ENCODE assay signal across 19 cellular contexts in the genomic region with DNA sequence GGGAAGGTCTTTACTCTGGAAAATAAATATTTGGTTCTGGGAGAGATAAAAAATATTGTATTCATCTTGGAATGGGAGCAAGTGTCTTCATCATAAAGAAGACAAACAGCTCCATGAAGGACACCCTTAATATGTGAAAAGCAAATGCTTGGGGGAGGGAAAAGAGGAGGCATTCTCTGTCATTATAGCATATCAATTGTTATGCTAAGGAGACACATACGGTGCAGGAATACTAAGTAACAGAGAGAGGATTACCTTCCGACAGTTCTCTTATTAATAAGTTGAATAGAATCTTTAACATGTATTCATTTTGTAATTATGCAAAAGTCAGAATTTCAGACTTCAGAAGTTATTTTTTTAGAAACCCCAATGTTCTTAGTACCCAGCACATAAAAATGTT.
A peak's percentile ranks its signal among the peaks of the same experiment; 100 is the strongest.
DNase-seq lines count a peak whose midpoint lies in the region; ATAC-seq, FAIRE-seq and TF ChIP-seq lines count a peak whose summit lies in the region.
"Had no signal": no experiment of that assay in that cellular context is flagged by ENCODE, and none has a peak within 500 bp of the region (broad histone marks: within the 10 kb centered on the region; RNA-seq: fewer than 3 reads in every experiment).

No MANE protein-coding gene starts in this region.

- TF ChIP-seq CTCF in HCT116 (IDR thresholded peaks at IDR 0.05 in 2 of 3, conservative IDR thresholded peaks at IDR 0.05 in 1 of 3; ENCODE audit: borderline replicate concordance in 1 of 3, insufficient read depth in 1 of 3, low read depth in 2 of 3, low read length in 2 of 3) (no peak), H1 (IDR thresholded peaks at IDR 0.05; ENCODE audit: control extremely low read depth in 1 of 3, insufficient read depth in 1 of 3, low read depth in 1 of 3, low read length in 3 of 3) (no peak), ovary (IDR thresholded peaks at IDR 0.05) (no peak)

- H3K4me1 ChIP-seq in HCT116 (ENCODE audit: control insufficient read depth in 1 of 2, insufficient read depth in 2 of 2, low read length in 2 of 2) = peaks cover 41 to 70% of the 10 kb centered on the region in 2 experiments
- H3K4me1 ChIP-seq in H1 (replicated peaks in 1 of 4; ENCODE audit: control insufficient read depth in 3 of 4, insufficient read depth in 4 of 4, low read length in 3 of 4) = peaks cover 2 to 9% (median 6%) of the 10 kb centered on the region in 4 experiments; a peak in 6 of 7 replicates
- H3K4me1 ChIP-seq in ovary (ENCODE audit: insufficient read depth) = no peaks in the 10 kb centered on the region
- H3K4me1 ChIP-seq: Caco-2 had no signal

- no peaks in the 10 kb centered on the region for H3K9me2 ChIP-seq in HCT116 (ENCODE audit: insufficient read depth)

- H3K36me3 ChIP-seq in HCT116 (ENCODE audit: control insufficient read depth in 1 of 2, insufficient read depth in 2 of 2, low read length in 2 of 2) (peaks cover 0 to 11% of the 10 kb centered on the region in 2 experiments; a peak in 1 of 4 replicates), H1 (ENCODE audit: control insufficient read depth in 2 of 4, insufficient read depth in 4 of 4, low read length in 3 of 4) (no peaks in the 10 kb centered on the region), ovary (no peaks in the 10 kb centered on the region)

- H2BK12ac ChIP-seq in H1 (ENCODE audit: low read depth, low read length) = no peak overlapping the region

- intact Hi-C loops in HCT116 (cut with micrococcal nuclease) = no loop called here
- intact Hi-C loops in ovary (cut with DNase I) = no loop called here

- RAD21 ChIA-PET in HCT116 (lab: Charles Lee; ENCODE audit: low non-redundant PET in 1 of 2, low total read pairs in 2 of 2, uncharacterized antibody in 2 of 2, unreplicated experiment in 2 of 2) = no interaction called here

- BruUV-seq in HCT116 (replicated peaks; lab: Mats Ljungman, UMichigan) = no TSS peak

- peak overlapping the region in 4 of 6 donors; percentile 11 to 61 (median 22) for H3K27ac Mint-ChIP-seq in immature natural killer cell
- no peak overlapping the region for H3K27ac Mint-ChIP-seq in stimulated activated effector memory CD8-positive, alpha-beta T cell treated with anti-CD3 and anti-CD28 coated beads, Interleukin-12 subunit alpha, Interleukin-12 subunit beta, amount 100 ng/mL, for 72 hours
- H3K27ac Mint-ChIP-seq: CD4-positive, alpha-beta T cell had no signal

- H3K79me2 ChIP-seq in HCT116 (ENCODE audit: insufficient read depth, low read length) = peaks cover 72% of the 10 kb centered on the region
- H3K79me2 ChIP-seq in H1 (ENCODE audit: control insufficient read depth in 1 of 2, insufficient read depth in 2 of 2, low read length in 2 of 2) = no peaks in the 10 kb centered on the region

- no peak overlapping the region for H3K23ac ChIP-seq in H1 (ENCODE audit: insufficient read length)

- TF ChIP-seq RAD21 in HCT116 (IDR thresholded peaks at IDR 0.05; ENCODE audit: low read depth) (no peak), H1 (IDR thresholded peaks at IDR 0.05 in 1 of 2, conservative IDR thresholded peaks at IDR 0.05 in 1 of 2; ENCODE audit: low read depth in 2 of 2, low read length in 2 of 2) (no peak)

- no peak overlapping the region for H2BK20ac ChIP-seq in H1 (ENCODE audit: low read length)

- no peak overlapping the region for H3K4ac ChIP-seq in H1 (replicated peaks; ENCODE audit: insufficient read length, low read depth, low read length)

- no peak overlapping the region for H4K8ac ChIP-seq in H1 (ENCODE audit: extremely low read depth, insufficient read depth, low read length)

- TF ChIP-seq POLR2A in HCT116 (IDR thresholded peaks at IDR 0.05; ENCODE audit: borderline replicate concordance, extremely low read depth, insufficient read depth, insufficient read length) = no peak
- TF ChIP-seq POLR2A in H1 (IDR thresholded peaks at IDR 0.05; ENCODE audit: control extremely low read depth in 1 of 2, low read depth in 2 of 2, low read length in 2 of 2) = no peak
- no peak for TF ChIP-seq POLR2A in ovary (IDR thresholded peaks at IDR 0.05)

- peaks cover 44% of the 10 kb centered on the region in 2 donors for H3K4me1 Mint-ChIP-seq in immature natural killer cell
- peaks cover 8% of the 10 kb centered on the region for H3K4me1 Mint-ChIP-seq in stimulated activated effector memory CD8-positive, alpha-beta T cell treated with anti-CD3 and anti-CD28 coated beads, Interleukin-12 subunit alpha, Interleukin-12 subunit beta, amount 100 ng/mL, for 72 hours

- H3K4me3 Mint-ChIP-seq in immature natural killer cell = peak overlapping the region in 3 of 5 donors; percentile 16 to 65 (median 54)
- no peak overlapping the region for H3K4me3 Mint-ChIP-seq in stimulated activated effector memory CD8-positive, alpha-beta T cell treated with anti-CD3 and anti-CD28 coated beads, Interleukin-12 subunit alpha, Interleukin-12 subunit beta, amount 100 ng/mL, for 72 hours
- H3K4me3 Mint-ChIP-seq: CD4-positive, alpha-beta T cell had no signal

- H3K27ac ChIP-seq in HCT116 (ENCODE audit: low read depth, low read length) (no peak overlapping the region; the same call in 1 of the 2 replicates), H1 (ENCODE audit: low read depth, low read length) (no peak overlapping the region), ovary (no peak overlapping the region)
- H3K27ac ChIP-seq: A549, C4-2B, HL-60 had no signal

- H4K5ac ChIP-seq in H1 (ENCODE audit: insufficient read length, low read depth, low read length) = no peak overlapping the region

- H3K9me3 ChIP-seq in HCT116 (ENCODE audit: control insufficient read depth in 1 of 2, insufficient read depth in 1 of 2, low read depth in 1 of 2, low read length in 2 of 2) = no peaks in the 10 kb centered on the region
- peaks cover 8 to 9% of the 10 kb centered on the region in 2 experiments; a peak in 3 of 4 replicates for H3K9me3 ChIP-seq in H1 (ENCODE audit: insufficient read depth in 2 of 2, low read depth in 1 of 2, low read length in 1 of 2)
- H3K9me3 ChIP-seq in ovary = no peaks in the 10 kb centered on the region
- H3K9me3 ChIP-seq: A549, Caco-2 had no signal

- no peak overlapping the region for H2BK5ac ChIP-seq in H1 (ENCODE audit: low read depth, low read length)

- H3K14ac ChIP-seq in H1 (ENCODE audit: insufficient read length) = no peak overlapping the region

- peaks cover 0 to 4% (median 3%) of the 10 kb centered on the region in 3 donors for H3K27me3 Mint-ChIP-seq in immature natural killer cell (ENCODE audit: low read depth in 3 of 3)

- H3K9me3 Mint-ChIP-seq in immature natural killer cell = no peaks in the 10 kb centered on the region
- H3K9me3 Mint-ChIP-seq in stimulated activated effector memory CD8-positive, alpha-beta T cell treated with anti-CD3 and anti-CD28 coated beads, Interleukin-12 subunit alpha, Interleukin-12 subunit beta, amount 100 ng/mL, for 72 hours = no peaks in the 10 kb centered on the region
- H3K9me3 Mint-ChIP-seq: CD4-positive, alpha-beta T cell had no signal

- H3K36me3 Mint-ChIP-seq in immature natural killer cell = peaks cover 0 to 8% (median 3%) of the 10 kb centered on the region in 3 donors
- no peaks in the 10 kb centered on the region for H3K36me3 Mint-ChIP-seq in stimulated activated effector memory CD8-positive, alpha-beta T cell treated with anti-CD3 and anti-CD28 coated beads, Interleukin-12 subunit alpha, Interleukin-12 subunit beta, amount 100 ng/mL, for 72 hours

- H3K23me2 ChIP-seq in H1 (ENCODE audit: low read depth, low read length) = no peaks in the 10 kb centered on the region

- no peaks in the 10 kb centered on the region for H3K79me1 ChIP-seq in H1 (ENCODE audit: low read depth, low read length)

- H4K20me1 ChIP-seq in HCT116 (ENCODE audit: insufficient read depth) (no peaks in the 10 kb centered on the region), H1 (replicated peaks in 1 of 2; ENCODE audit: control insufficient read depth in 1 of 2, insufficient read depth in 2 of 2, low read length in 2 of 2) (no peaks in the 10 kb centered on the region)

- no peak overlapping the region for H3K18ac ChIP-seq in H1 (ENCODE audit: extremely low read depth, low read length)

- ATAC-seq in HCT116 = no peak
- ATAC-seq in stimulated activated effector memory CD8-positive, alpha-beta T cell treated with anti-CD3 and anti-CD28 coated beads, Interleukin-12 subunit alpha, Interleukin-12 subunit beta, amount 100 ng/mL, for 72 hours = no peak
- no peak for ATAC-seq in HG03097 (IDR thresholded peaks at IDR 0.05; ENCODE audit: low FRiP score, unreplicated experiment)
- ATAC-seq: A549 had no signal

- H2AFZ ChIP-seq in HCT116 (ENCODE audit: low read depth, low read length, poor library complexity, severe bottlenecking) (no peak overlapping the region), H1 (ENCODE audit: low read length) (no peak overlapping the region)

- WGBS in H1 (ENCODE audit: extremely low coverage in 1 of 2, insufficient coverage in 1 of 2, insufficient read length in 1 of 2, insufficient replicate concordance in 2 of 2, low coverage in 1 of 2, low lambda C conversion rate in 2 of 2, missing lambda C conversion rate in 1 of 2), 2 experiments = 36% methylated on average over 2 of the region's 2 CpGs; no CpG with 5 or more reads in 1 of the 2 experiments
- 35 to 53% (median 45%) methylated on average over 2 of the region's 2 CpGs for WGBS in ovary, 3 donors

- peak overlapping the region; percentile 35 for H3K9ac ChIP-seq in HCT116 (ENCODE audit: low read length)
- no peak overlapping the region for H3K9ac ChIP-seq in H1 (replicated peaks in 1 of 4; ENCODE audit: extremely low read depth in 1 of 4, low read depth in 3 of 4, low read length in 3 of 4)

- H3K27me3 ChIP-seq in HCT116 (ENCODE audit: insufficient read depth, low read length) (no peaks in the 10 kb centered on the region), H1 (replicated peaks in 1 of 4; ENCODE audit: control insufficient read depth in 3 of 4, extremely low read depth in 1 of 4, insufficient read depth in 3 of 4, low read length in 3 of 4) (peaks cover 0 to 2% (median 0%) of the 10 kb centered on the region in 4 experiments; a peak in 1 of 7 replicates), ovary (no peaks in the 10 kb centered on the region)

- CTCF ChIA-PET in HCT116 (lab: Charles Lee) = interaction anchor here (1.2 kb wide), 1 partner anchor 271 kb away, joined by 3 read pairs; no protein-coding TSS in a partner anchor
- CTCF ChIA-PET in H1 (lab: Charles Lee; ENCODE audit: partially characterized antibody) = interaction anchor here (1.7 kb wide), 1 partner anchor 13 kb away, joined by 5 read pairs; no protein-coding TSS in a partner anchor

- no peak overlapping the region for H3K56ac ChIP-seq in H1 (replicated peaks; ENCODE audit: insufficient read length, low read depth, low read length)

- no peak for FAIRE-seq in H1 (lab: Jason Lieb, UNC)
- FAIRE-seq: A549, D721Med, G401.6, GM12891, GM19239, H54 had no signal

- POLR2A ChIA-PET in HCT116 (lab: Charles Lee) = no interaction called here
- POLR2A ChIA-PET in H1 (lab: Charles Lee; ENCODE audit: partially characterized antibody) = no interaction called here

- peak overlapping the region; percentile 43 for H3K4me2 ChIP-seq in HCT116 (ENCODE audit: low read length)
- H3K4me2 ChIP-seq in H1 (ENCODE audit: insufficient read depth in 1 of 2, low read depth in 2 of 2, low read length in 2 of 2) = peak overlapping the region in 1 of 2 experiments; percentile 23; a peak in 2 of 4 replicates
- H3K4me2 ChIP-seq: A549 had no signal

- no peak overlapping the region for H2BK120ac ChIP-seq in H1 (replicated peaks; ENCODE audit: low read depth, low read length)

- H2BK15ac ChIP-seq in H1 (ENCODE audit: low read length) = no peak overlapping the region

- DNase-seq in HCT116 (ENCODE audit: low read depth, low spot score) (no peak), H1 (ENCODE audit: low read depth in 1 of 2, low spot score in 2 of 2) (no peak), immature natural killer cell (no peak), ovary (no peak)
- no peak for DNase-seq in activated CD8-positive, alpha-beta memory T cell treated with anti-CD3 and anti-CD28 coated beads for 24 hours
- DNase-seq in stimulated activated effector memory CD8-positive, alpha-beta T cell treated with anti-CD3 and anti-CD28 coated beads, Interleukin-12 subunit alpha, Interleukin-12 subunit beta, amount 100 ng/mL, for 72 hours (ENCODE audit: low spot score in 2 of 2) = no peak
- DNase-seq: AML-193; Caco-2; CD4-positive, alpha-beta T cell; KG1 had no signal

- H4K91ac ChIP-seq in H1 (replicated peaks; ENCODE audit: insufficient read length, low read length) = no peak overlapping the region

- no peak for TF ChIP-seq EP300 in H1 (IDR thresholded peaks at IDR 0.05; ENCODE audit: borderline replicate concordance in 1 of 2, low read depth in 2 of 2, low read length in 2 of 2)
- TF ChIP-seq EP300 in ovary (IDR thresholded peaks at IDR 0.05) = no peak

- no peak overlapping the region for H3K4me3 ChIP-seq in HCT116 (replicated peaks in 1 of 2; ENCODE audit: low read depth in 1 of 2, low read length in 2 of 2)
- peak overlapping the region in 1 of 4 experiments; percentile 31; a peak in 1 of 8 replicates for H3K4me3 ChIP-seq in H1 (ENCODE audit: extremely low read depth in 1 of 4, insufficient read depth in 2 of 4, low read depth in 3 of 4, low read length in 4 of 4)
- H3K4me3 ChIP-seq in ovary = no peak overlapping the region
- H3K4me3 ChIP-seq: A549 had no signal

- no peak overlapping the region for H2AK5ac ChIP-seq in H1 (ENCODE audit: low read depth, low read length)

Comparison
In these comparisons a context has a peak if more than half of its experiments do, and no peak if none do; other contexts are left out.
1. Of the 16 proteins assayed by ChIP-seq in both H1 and HCT116: peak only in H1: none; only in HCT116: CEBPB; in both: none; in neither: 15.